7 cellular contexts compared by ENCODE assay signal in the genomic region with DNA sequence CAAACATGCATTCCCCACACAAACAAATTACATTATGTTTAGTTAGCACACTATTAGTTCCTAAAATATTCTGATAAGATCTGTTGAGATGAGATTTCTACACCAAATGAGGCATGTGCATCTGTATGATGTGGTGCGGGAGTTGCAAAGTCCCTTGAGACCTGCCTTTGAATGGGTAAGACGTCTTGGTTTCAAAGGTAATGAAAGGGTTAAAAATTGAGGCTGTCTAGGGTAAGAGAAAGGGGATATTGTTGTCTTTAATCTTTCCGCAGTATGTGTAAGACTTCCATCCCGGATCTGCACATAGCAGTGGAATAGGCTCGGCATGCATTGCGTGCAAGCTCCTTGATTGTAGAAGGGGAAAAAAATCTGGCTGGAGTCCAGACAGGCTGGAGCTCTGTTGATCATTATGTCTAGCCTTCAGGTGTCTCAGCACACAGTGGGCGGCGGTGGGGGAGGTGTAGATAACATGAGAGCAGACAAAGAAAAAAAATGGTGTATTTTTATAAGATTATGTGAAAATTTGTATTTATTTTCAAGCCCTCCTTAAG.
DNase-seq lines count a peak whose midpoint lies in the region; ATAC-seq lines count a peak whose summit lies in the region.

No MANE protein-coding gene starts in this region.

- peak; percentile 34 for ATAC-seq in GM18861 (IDR thresholded peaks at IDR 0.05; ENCODE audit: unreplicated experiment)
- peak; percentile 38 for ATAC-seq in HG03097 (IDR thresholded peaks at IDR 0.05; ENCODE audit: low FRiP score, unreplicated experiment)

- DNase-seq in NCI-H2227 (lab: John Stamatoyannopoulos, UW; ENCODE audit: unreplicated experiment) (peak; percentile 96), dedifferentiated amniotic fluid mesenchymal stem cell (ENCODE audit: extremely low spot score) (peak; percentile 90), lung microvascular endothelial cell (ENCODE audit: low read depth in 2 of 2) (peak; percentile 83 to 99)
- peak; percentile 41 for DNase-seq in activated CD4-positive, CD25-positive, alpha-beta regulatory T cell treated with anti-CD3 and anti-CD28 coated beads, Interleukin-2, amount 50 U/mL, for 72 hours
- DNase-seq in stimulated activated CD8-positive, alpha-beta memory T cell treated with anti-CD3 and anti-CD28 coated beads, Interleukin-15, amount 100 ng/mL, for 24 hours (ENCODE audit: low read depth), result peak; percentile 1

Comparison
In these comparisons a context has a peak if more than half of its experiments do, and no peak if none do; other contexts are left out.
1. Peak in every context shown above with its lines: DNase-seq and ATAC-seq.
2. DNase-seq: peak in every context shown above with its lines; median percentile 96 in NCI-H2227; 91 in lung microvascular endothelial cell; 90 in dedifferentiated amniotic fluid mesenchymal stem cell; 41 in activated CD4-positive, CD25-positive, alpha-beta regulatory T cell treated with anti-CD3 and anti-CD28 coated beads, Interleukin-2, amount 50 U/mL, for 72 hours; 1 in stimulated activated CD8-positive, alpha-beta memory T cell treated with anti-CD3 and anti-CD28 coated beads, Interleukin-15, amount 100 ng/mL, for 24 hours.